ENCODE assay signal across 1 cellular context in genomic region chr1:220563564-220563963, GRCh38.
TF ChIP-seq lines count a peak whose summit lies in the region.

No MANE protein-coding gene starts in this region.

TF ChIP-seq in GM23338, 12 proteins besides CTCF, POLR2A, EP300 and RAD21 (continued from another document):
- TF ChIP-seq ZNF462 (CRISPR knock-in tag; IDR thresholded peaks at IDR 0.05): no peak
TF ChIP-seq in GM23338: peak in this region for 0.
